11 cellular contexts compared by ENCODE assay signal in the genomic region with DNA sequence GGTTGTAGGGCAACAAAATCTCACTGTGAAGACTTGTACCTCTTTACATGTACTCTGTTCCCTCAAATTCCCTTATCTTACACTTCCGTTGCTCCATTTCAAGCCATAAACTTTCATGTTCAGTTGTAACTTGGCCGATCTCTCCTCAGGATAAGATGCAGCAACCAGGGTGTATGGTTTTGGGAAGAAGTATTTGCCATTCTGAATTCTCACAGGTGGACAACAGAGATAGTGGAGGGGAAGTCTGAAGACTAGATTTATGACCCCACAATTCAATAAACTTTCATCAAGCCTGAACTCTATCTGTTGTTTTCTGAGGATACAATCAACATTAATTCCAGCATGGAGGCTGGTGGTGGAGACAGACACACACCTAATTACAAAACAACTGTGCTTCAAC.
"Had no signal": no experiment of that assay in that cellular context is flagged by ENCODE, and none has a peak within 500 bp of the region (broad histone marks: within the 10 kb centered on the region; RNA-seq: fewer than 3 reads in every experiment).

No MANE protein-coding gene starts in this region.

- H3K9ac ChIP-seq: GM23248 had no signal

- H3K4me1 ChIP-seq: HAP-1 had no signal

- H3K27ac Mint-ChIP-seq: GM23338, HFFc6 had no signal

- H3K4me2 ChIP-seq: GM23338 had no signal

- DNase-seq: GM23248, GOT3, H7, H9, HCEC 1CT, HFFc6 had no signal

- H3K4me3 Mint-ChIP-seq: GM23338, H9, HFFc6 had no signal

- H2AFZ ChIP-seq: GM23248, GM23338 had no signal

- H3K27ac ChIP-seq: GM23248 had no signal

- H3K9me3 ChIP-seq: HAP-1 had no signal

- ATAC-seq: GM23338, HCT116 had no signal

- H3K4me1 Mint-ChIP-seq: GM23338, H9 had no signal

- FAIRE-seq: H1, H54 had no signal

- H3K4me3 ChIP-seq: GM23248, GM23338, HAP-1 had no signal

- H3K9me3 Mint-ChIP-seq: GM23338, H9, HFFc6 had no signal
